Comparison of ENCODE assay signal across 24 cellular contexts in genomic region chr9:95892690-95893089, GRCh38.
"Had no signal": no experiment of that assay in that cellular context is flagged by ENCODE, and none has a peak within 500 bp of the region (broad histone marks: within the 10 kb centered on the region; RNA-seq: fewer than 3 reads in every experiment).

No MANE protein-coding gene starts in this region.

- ATAC-seq: natural killer cell treated with Interleukin-12 subunit alpha and Interleukin-12 subunit beta and Interleukin-15 and Interleukin-18, amount 100 ng/mL, for 72 hours; right lobe of liver; stimulated activated memory B cell treated with anti-CD40 and anti-IgM and Interleukin-4, amounts not matched to agents 10 μg/mL and 1 μg/mL and 100 μg/mL, for 72 hours; stimulated activated naive CD8-positive, alpha-beta T cell treated with anti-CD3 and anti-CD28 coated beads, Interleukin-15, amount 100 ng/mL, for 72 hours; upper lobe of right lung had no signal

- FAIRE-seq: urothelium cell line had no signal

- H3K27ac Mint-ChIP-seq: mesothelial cell of epicardium; naive B cell; natural killer cell treated with Interleukin-12 subunit alpha and Interleukin-12 subunit beta and Interleukin-15 and Interleukin-18, amount 100 ng/mL, for 72 hours; progenitor cell of endocrine pancreas; stimulated activated memory B cell treated with anti-CD40 and anti-IgM and Interleukin-4, amounts not matched to agents 10 μg/mL and 1 μg/mL and 100 μg/mL, for 72 hours; stimulated activated naive CD8-positive, alpha-beta T cell treated with anti-CD3 and anti-CD28 coated beads, Interleukin-15, amount 100 ng/mL, for 72 hours had no signal

- H3K4me1 ChIP-seq: right atrium auricular region, right lobe of liver, thyroid gland, upper lobe of right lung had no signal

- H3K27ac ChIP-seq: left ventricle myocardium inferior, ovary, right atrium auricular region, right lobe of liver, thyroid gland, upper lobe of right lung had no signal

- H3K4me1 Mint-ChIP-seq: mesothelial cell of epicardium had no signal

- H3K4me3 ChIP-seq: left ventricle myocardium inferior, lung, ovary, right atrium auricular region, right lobe of liver, smooth muscle cell, thyroid gland, upper lobe of right lung had no signal

- H3K36me3 ChIP-seq: ovary, right atrium auricular region, right lobe of liver, thyroid gland, upper lobe of right lung had no signal

- H3K27me3 ChIP-seq: ovary, right atrium auricular region, right lobe of liver, thyroid gland, upper lobe of right lung had no signal

- H3K4me3 Mint-ChIP-seq: mesothelial cell of epicardium; naive B cell; natural killer cell treated with Interleukin-12 subunit alpha and Interleukin-12 subunit beta and Interleukin-15 and Interleukin-18, amount 100 ng/mL, for 72 hours; stimulated activated memory B cell treated with anti-CD40 and anti-IgM and Interleukin-4, amounts not matched to agents 10 μg/mL and 1 μg/mL and 100 μg/mL, for 72 hours; stimulated activated naive CD8-positive, alpha-beta T cell treated with anti-CD3 and anti-CD28 coated beads, Interleukin-15, amount 100 ng/mL, for 72 hours had no signal

- DNase-seq: islet precursor cell; left ventricle myocardium inferior; mesendoderm; naive B cell; ovary; right lobe of liver; stimulated activated CD4-positive, alpha-beta T cell treated with anti-CD3 and anti-CD28 coated beads, Interleukin-1b, Interleukin-23, amount 100 ng/mL, for 48 hours; stimulated activated CD4-positive, alpha-beta T cell treated with anti-CD3 and anti-CD28 coated beads, Interleukin-2, amount 100 ng/mL, for 48 hours; stimulated activated CD4-positive, alpha-beta T cell treated with anti-CD3 and anti-CD28 coated beads, Interleukin-4, amount 100 ng/mL, for 4 hours; stimulated activated CD8-positive, alpha-beta memory T cell treated with anti-CD3 and anti-CD28 coated beads, Interleukin-4, amount 100 ng/mL, for 48 hours; stimulated activated naive CD4-positive, alpha-beta T cell treated with Interleukin-2 at 50 U/mL for 16 hours; stimulated activated naive CD8-positive, alpha-beta T cell treated with anti-CD3 and anti-CD28 coated beads, Interleukin-15, amount 100 ng/mL, for 72 hours; substantia nigra; thyroid gland; trophoblast cell; upper lobe of right lung had no signal

- H3K9me3 Mint-ChIP-seq: natural killer cell treated with Interleukin-12 subunit alpha and Interleukin-12 subunit beta and Interleukin-15 and Interleukin-18, amount 100 ng/mL, for 72 hours; stimulated activated memory B cell treated with anti-CD40 and anti-IgM and Interleukin-4, amounts not matched to agents 10 μg/mL and 1 μg/mL and 100 μg/mL, for 72 hours had no signal

- H3K9me3 ChIP-seq: ovary, right lobe of liver, thyroid gland, upper lobe of right lung had no signal

- H3K27me3 Mint-ChIP-seq: naive B cell; natural killer cell treated with Interleukin-12 subunit alpha and Interleukin-12 subunit beta and Interleukin-15 and Interleukin-18, amount 100 ng/mL, for 72 hours; progenitor cell of endocrine pancreas; stimulated activated memory B cell treated with anti-CD40 and anti-IgM and Interleukin-4, amounts not matched to agents 10 μg/mL and 1 μg/mL and 100 μg/mL, for 72 hours; stimulated activated naive CD8-positive, alpha-beta T cell treated with anti-CD3 and anti-CD28 coated beads, Interleukin-15, amount 100 ng/mL, for 72 hours had no signal
